Comparison of ENCODE assay signal across 10 cellular contexts in genomic region chr18:44895176-44895798, GRCh38.
DNase-seq lines count a peak whose midpoint lies in the region; ATAC-seq and TF ChIP-seq lines count a peak whose summit lies in the region.
"Had no signal": no experiment of that assay in that cellular context is flagged by ENCODE, and none has a peak within 500 bp of the region (broad histone marks: within the 10 kb centered on the region; RNA-seq: fewer than 3 reads in every experiment).

No MANE protein-coding gene starts in this region.

- no peak overlapping the region for H3K4me3 ChIP-seq in NB4 (ENCODE audit: low read depth, low read length)
- H3K4me3 ChIP-seq in heart right ventricle, result no peak overlapping the region
- no peak overlapping the region for H3K4me3 ChIP-seq in suprapubic skin
- H3K4me3 ChIP-seq: BLaER1 had no signal

- H3K4me3 Mint-ChIP-seq in activated CD8-positive, alpha-beta T cell treated with anti-CD3 and anti-CD28 coated beads, Interleukin-2, amount 10 ng/mL, durations not matched to agents 7 days and 5 days, result no peak overlapping the region

- TF ChIP-seq CTCF in NB4 (IDR thresholded peaks at IDR 0.05; ENCODE audit: low read depth, low read length) (peak; percentile 25), heart right ventricle (IDR thresholded peaks at IDR 0.05) (peak; percentile 22 to 60 (median 52)), suprapubic skin (IDR thresholded peaks at IDR 0.05) (no peak)

- CTCF ChIA-PET in activated CD8-positive, alpha-beta T cell treated with anti-CD3 and anti-CD28 coated beads, Interleukin-2, amount 10 ng/mL, durations not matched to agents 7 days and 5 days (lab: Charles Lee), result no interaction called here

- peak; percentile 75 for ATAC-seq in GM21423 (IDR thresholded peaks at IDR 0.05; ENCODE audit: unreplicated experiment)
- ATAC-seq in activated CD8-positive, alpha-beta T cell treated with anti-CD3 and anti-CD28 coated beads, Interleukin-2, amount 10 ng/mL, durations not matched to agents 7 days and 5 days, result peak; percentile 39
- ATAC-seq in heart right ventricle, result peak in 6 of 8 donors; percentile 49 to 81 (median 68)

- peaks cover 0 to 16% (median 2%) of the 10 kb centered on the region in 11 donors for H3K9me3 ChIP-seq in heart right ventricle
- no peaks in the 10 kb centered on the region for H3K9me3 ChIP-seq in suprapubic skin

- H3K4me1 Mint-ChIP-seq in activated CD8-positive, alpha-beta T cell treated with anti-CD3 and anti-CD28 coated beads, Interleukin-2, amount 10 ng/mL, durations not matched to agents 7 days and 5 days (ENCODE audit: low read depth), result peaks cover 22% of the 10 kb centered on the region

- peaks cover 10% of the 10 kb centered on the region for H3K36me3 Mint-ChIP-seq in activated CD8-positive, alpha-beta T cell treated with anti-CD3 and anti-CD28 coated beads, Interleukin-2, amount 10 ng/mL, durations not matched to agents 7 days and 5 days (ENCODE audit: low read depth)

- no peak for TF ChIP-seq EP300 in suprapubic skin (IDR thresholded peaks at IDR 0.05)

- H3K9me3 Mint-ChIP-seq in activated CD8-positive, alpha-beta T cell treated with anti-CD3 and anti-CD28 coated beads, Interleukin-2, amount 10 ng/mL, durations not matched to agents 7 days and 5 days (ENCODE audit: insufficient read depth), result no peaks in the 10 kb centered on the region

- 10 to 33% methylated on average over 1 of the region's 1 CpG for WGBS in heart right ventricle, 2 donors
- WGBS in suprapubic skin, result 38% methylated on average over 1 of the region's 1 CpG

- H3K27ac Mint-ChIP-seq in activated CD8-positive, alpha-beta T cell treated with anti-CD3 and anti-CD28 coated beads, Interleukin-2, amount 10 ng/mL, durations not matched to agents 7 days and 5 days, result no peak overlapping the region

- peaks cover 9% of the 10 kb centered on the region for H3K27me3 Mint-ChIP-seq in activated CD8-positive, alpha-beta T cell treated with anti-CD3 and anti-CD28 coated beads, Interleukin-2, amount 10 ng/mL, durations not matched to agents 7 days and 5 days (ENCODE audit: low read depth)

- peaks cover 0 to 6% (median 0%) of the 10 kb centered on the region in 7 donors for H3K27me3 ChIP-seq in heart right ventricle
- no peaks in the 10 kb centered on the region for H3K27me3 ChIP-seq in suprapubic skin
- H3K27me3 ChIP-seq: BLaER1 had no signal

- H3K27ac ChIP-seq in heart right ventricle, result no peak overlapping the region
- no peak overlapping the region for H3K27ac ChIP-seq in suprapubic skin
- H3K27ac ChIP-seq: BLaER1, parathyroid adenoma had no signal

- peaks cover 0 to 6% (median 0%) of the 10 kb centered on the region in 9 donors for H3K36me3 ChIP-seq in heart right ventricle
- H3K36me3 ChIP-seq in suprapubic skin, result no peaks in the 10 kb centered on the region

- POLR2A ChIA-PET in activated CD8-positive, alpha-beta T cell treated with anti-CD3 and anti-CD28 coated beads, Interleukin-2, amount 10 ng/mL, durations not matched to agents 7 days and 5 days (lab: Charles Lee), result no interaction called here

- H3K4me1 ChIP-seq in heart right ventricle (peaks cover 0 to 30% (median 10%) of the 10 kb centered on the region in 9 donors), suprapubic skin (peaks cover 4% of the 10 kb centered on the region)
- H3K4me1 ChIP-seq: parathyroid adenoma had no signal

- peak; percentile 5 for DNase-seq in NCI-H1436 (lab: John Stamatoyannopoulos, UW)
- DNase-seq in NCI-H1436 treated with DMSO at 0.1 percent for 48 hours (lab: John Stamatoyannopoulos, UW), result no peak
- DNase-seq in NB4 (ENCODE audit: low read depth), result peak; percentile 57
- peak; percentile 43 for DNase-seq in activated CD8-positive, alpha-beta T cell treated with anti-CD3 and anti-CD28 coated beads, Interleukin-2, amount 10 ng/mL, durations not matched to agents 7 days and 5 days
- peak; percentile 18 to 42 for DNase-seq in heart right ventricle
- peak; percentile 4 for DNase-seq in stimulated activated CD8-positive, alpha-beta memory T cell treated with anti-CD3 and anti-CD28 coated beads, Interleukin-7, amount 100 ng/mL, for 24 hours (ENCODE audit: low read depth)
- no peak for DNase-seq in suprapubic skin (ENCODE audit: low spot score in 2 of 2)

- no peak for TF ChIP-seq POLR2A in NB4 (IDR thresholded peaks at IDR 0.05; ENCODE audit: extremely low read depth, insufficient read length)
- no peak for TF ChIP-seq POLR2A in suprapubic skin (IDR thresholded peaks at IDR 0.05)

- intact Hi-C loops in heart right ventricle (cut with DNase I), result loop anchor here in 7 of 10 donors (1.0 to 10.0 kb wide), 3 partner anchors 210 to 216 kb away; partner anchors contain the start of gene SETBP1 (in 6 of the 7)

Comparison
In these comparisons a context has a peak if more than half of its experiments do, and no peak if none do; other contexts are left out.
1. DNase-seq: peak in NCI-H1436 (single experiment), NB4 (single experiment), activated CD8-positive, alpha-beta T cell treated with anti-CD3 and anti-CD28 coated beads, Interleukin-2, amount 10 ng/mL, durations not matched to agents 7 days and 5 days (single experiment), heart right ventricle (2 of 2) and stimulated activated CD8-positive, alpha-beta memory T cell treated with anti-CD3 and anti-CD28 coated beads, Interleukin-7, amount 100 ng/mL, for 24 hours (single experiment); none in NCI-H1436 treated with DMSO at 0.1 percent for 48 hours (single experiment) and suprapubic skin (0 of 2).
2. CTCF ChIP-seq: peak in NB4 (single experiment) and heart right ventricle (9 of 9); none in suprapubic skin (0 of 2).
3. Peak in every context shown above with its lines, with median percentiles within 50 percentile points of each other: ATAC-seq.